Comparison of ENCODE assay signal across 8 cellular contexts in genomic region chr5:36690041-36690941, GRCh38.
A peak's percentile ranks its signal among the peaks of the same experiment; 100 is the strongest.
DNase-seq lines count a peak whose midpoint lies in the region; ATAC-seq and TF ChIP-seq lines count a peak whose summit lies in the region.

No MANE protein-coding gene starts in this region.

- H3K79me2 ChIP-seq in SU-DHL-6 (ENCODE audit: insufficient read depth, low read length) (no peaks in the 10 kb centered on the region), trophoblast cell (ENCODE audit: control insufficient read depth, insufficient read depth, low read length, poor library complexity) (peaks cover 6% of the 10 kb centered on the region)

- H3K9me2 ChIP-seq in SU-DHL-6 (replicated peaks; ENCODE audit: insufficient read depth, low read length): no peaks in the 10 kb centered on the region

- peak overlapping the region; percentile 91 for H4K91ac ChIP-seq in trophoblast cell (ENCODE audit: low read depth, low read length)

- CTCF ChIA-PET in GM10248 (lab: Yijun Ruan, JAX): interaction anchor here (0.6 to 8.5 kb wide), 34 partner anchors 10 to 502 kb away, joined by 3 to 189 read pairs (median 4); partner anchors contain the start of gene NADK2

- peak overlapping the region; percentile 65 for H3K4me2 ChIP-seq in SU-DHL-6 (ENCODE audit: low read depth, low read length, poor library complexity, severe bottlenecking)
- peak overlapping the region; percentile 72 for H3K4me2 ChIP-seq in trophoblast cell (ENCODE audit: low read length)

- ATAC-seq in left cardiac atrium: peak; percentile 79 to 85

- H3K27me3 ChIP-seq in SU-DHL-6 (ENCODE audit: low read length) (no peaks in the 10 kb centered on the region), adrenal gland (no peaks in the 10 kb centered on the region), trophoblast cell (ENCODE audit: insufficient read depth, low read length) (no peaks in the 10 kb centered on the region)

- peaks cover 36% of the 10 kb centered on the region for H3K4me1 Mint-ChIP-seq in HFFc6 (ENCODE audit: low read depth)
- peaks cover 27% of the 10 kb centered on the region for H3K4me1 Mint-ChIP-seq in type B pancreatic cell (ENCODE audit: unreplicated experiment)

- H2BK120ac ChIP-seq in trophoblast cell (ENCODE audit: insufficient read depth, low read length, poor library complexity): peak overlapping the region; percentile 85

- H3K36me3 Mint-ChIP-seq in HFFc6 (ENCODE audit: low read depth) (no peaks in the 10 kb centered on the region), type B pancreatic cell (no peaks in the 10 kb centered on the region)

- peak overlapping the region; percentile 81 for H3K14ac ChIP-seq in trophoblast cell (ENCODE audit: low read length)

- H3K36me3 ChIP-seq in SU-DHL-6 (ENCODE audit: low read length) (no peaks in the 10 kb centered on the region), adrenal gland (replicated peaks in 1 of 2) (no peaks in the 10 kb centered on the region), trophoblast cell (ENCODE audit: control insufficient read depth in 1 of 2, insufficient read depth in 2 of 2, low read length in 2 of 2) (peaks cover 6 to 10% of the 10 kb centered on the region in 2 experiments)

- H3K4me3 ChIP-seq in SU-DHL-6 (ENCODE audit: insufficient read depth, low read length, poor library complexity, severe bottlenecking): peak overlapping the region; percentile 46
- H3K4me3 ChIP-seq in adrenal gland: peak overlapping the region in 2 of 4 donors; percentile 3 to 61
- H3K4me3 ChIP-seq in trophoblast cell (ENCODE audit: low read depth, low read length): peak overlapping the region; percentile 66

- peaks cover 4% of the 10 kb centered on the region; the same call in 1 of the 2 replicates for H3K27me3 Mint-ChIP-seq in HFFc6 (ENCODE audit: insufficient read depth)
- peaks cover 42% of the 10 kb centered on the region for H3K27me3 Mint-ChIP-seq in type B pancreatic cell

- peak overlapping the region; percentile 59 for H3K9ac ChIP-seq in SU-DHL-6 (ENCODE audit: low read length)
- H3K9ac ChIP-seq in trophoblast cell (ENCODE audit: low read length): peak overlapping the region; percentile 1

- H3K9me3 Mint-ChIP-seq in HFFc6: no peaks in the 10 kb centered on the region
- H3K9me3 Mint-ChIP-seq in type B pancreatic cell: no peaks in the 10 kb centered on the region

- WGBS in adrenal gland, 4 donors: 4 to 10% (median 5%) methylated on average over 37 to 50 of the region's 50 CpGs
- no CpG with 5 or more reads among the region's 50 CpGs for WGBS in trophoblast cell (ENCODE audit: extremely low coverage, insufficient coverage, insufficient read length)

- H3K27ac Mint-ChIP-seq in HFFc6: peak overlapping the region; percentile 68
- H3K27ac Mint-ChIP-seq in type B pancreatic cell: peak overlapping the region; percentile 27

- peaks cover 0 to 14% of the 10 kb centered on the region in 2 donors for H3K4me1 ChIP-seq in adrenal gland (replicated peaks in 1 of 2)
- peaks cover 4 to 12% of the 10 kb centered on the region in 2 experiments for H3K4me1 ChIP-seq in trophoblast cell (ENCODE audit: control insufficient read depth in 1 of 2, insufficient read depth in 2 of 2, low read length in 2 of 2)

- peak overlapping the region; percentile 82 for H3K4ac ChIP-seq in trophoblast cell (ENCODE audit: low read depth, low read length)

- TF ChIP-seq POLR2A in adrenal gland (IDR thresholded peaks at IDR 0.05): no peak

- no peak overlapping the region for H3K27ac ChIP-seq in SU-DHL-6 (ENCODE audit: low read depth, low read length)
- H3K27ac ChIP-seq in adrenal gland: peak overlapping the region in 4 of 5 donors; percentile 36 to 82 (median 64)
- peak overlapping the region; percentile 56 for H3K27ac ChIP-seq in trophoblast cell (ENCODE audit: low read depth, low read length)

- POLR2A ChIA-PET in GM10248 (lab: Yijun Ruan, JAX): no interaction called here

- peak overlapping the region; percentile 87 for H2BK5ac ChIP-seq in trophoblast cell (ENCODE audit: low read depth, low read length, poor library complexity)

- peak overlapping the region; percentile 88 for H3K4me3 Mint-ChIP-seq in HFFc6
- H3K4me3 Mint-ChIP-seq in type B pancreatic cell: peak overlapping the region; percentile 88

- H4K8ac ChIP-seq in trophoblast cell (ENCODE audit: low read depth, low read length): peak overlapping the region; percentile 97

- no peak overlapping the region for H3K23ac ChIP-seq in trophoblast cell (ENCODE audit: low read length)

- TF ChIP-seq CTCF in GM10248 (IDR thresholded peaks at IDR 0.05; ENCODE audit: control extremely low read depth, extremely low read depth, low read depth, missing control alignments) (peak; percentile 83), HFFc6 (IDR thresholded peaks at IDR 0.05) (peak; percentile 89), SU-DHL-6 (IDR thresholded peaks at IDR 0.05; ENCODE audit: insufficient read depth, low read length, poor library complexity, severe bottlenecking) (peak; percentile 57), adrenal gland (IDR thresholded peaks at IDR 0.05) (peak; percentile 63 to 79 (median 70)), type B pancreatic cell (conservative IDR thresholded peaks at IDR 0.05) (peak; percentile 96)

- H2AFZ ChIP-seq in SU-DHL-6 (ENCODE audit: low read depth, low read length, severe bottlenecking): peak overlapping the region; percentile 92
- H2AFZ ChIP-seq in trophoblast cell (ENCODE audit: insufficient read depth, low read length, poor library complexity): peak overlapping the region; percentile 99

- H3K79me1 ChIP-seq in trophoblast cell (ENCODE audit: low read length): peaks cover 9% of the 10 kb centered on the region

- H2BK12ac ChIP-seq in trophoblast cell (ENCODE audit: low read length): peak overlapping the region; percentile 81

- H3K18ac ChIP-seq in trophoblast cell (ENCODE audit: low read length): peak overlapping the region; percentile 83

- intact Hi-C loops in adrenal gland (cut with DNase I): loop anchor here (5.0 to 10.0 kb wide), 3 partner anchors 183 to 278 kb away; no protein-coding TSS in a partner anchor
- intact Hi-C loops in left cardiac atrium (cut with DNase I): loop anchor here (5.0 to 10.0 kb wide), 3 partner anchors 183 to 278 kb away; no protein-coding TSS in a partner anchor

- peak; percentile 86 for DNase-seq in GM10248 (ENCODE audit: extremely low spot score)
- peak; percentile 51 for DNase-seq in HFFc6
- DNase-seq in MV-4-11 (lab: John Stamatoyannopoulos, UW): peak; percentile 85
- DNase-seq in adrenal gland: peak; percentile 63 to 82 (median 74)
- peak; percentile 82 for DNase-seq in left cardiac atrium
- peak; percentile 88 to 95 for DNase-seq in trophoblast cell
- DNase-seq in type B pancreatic cell (ENCODE audit: extremely low spot score, unreplicated experiment): peak; percentile 86

- 0 out of 2 replicates have a peak, but pooled peaks cover 4% of the 10 kb centered on the region for H3F3A ChIP-seq in SU-DHL-6 (ENCODE audit: insufficient read depth)

- H4K20me1 ChIP-seq in SU-DHL-6 (ENCODE audit: low read depth, low read length): no peaks in the 10 kb centered on the region

- H2AK5ac ChIP-seq in trophoblast cell (ENCODE audit: low read length): no peak overlapping the region

- H4K12ac ChIP-seq in trophoblast cell (ENCODE audit: low read depth, low read length): peak overlapping the region; percentile 63

- no peaks in the 10 kb centered on the region for H3K9me3 ChIP-seq in SU-DHL-6 (ENCODE audit: insufficient read depth, low read length)
- H3K9me3 ChIP-seq in adrenal gland (replicated peaks in 1 of 3): no peaks in the 10 kb centered on the region
- no peaks in the 10 kb centered on the region for H3K9me3 ChIP-seq in trophoblast cell (ENCODE audit: insufficient read depth, low read depth, low read length)
